ENCODE assay signal across 7 cellular contexts in genomic region chr9:129640086-129640870, GRCh38. TPM values are rescaled to one million over a fixed set of nuclear protein-coding genes. Genes with fewer than 3 reads are reported as not detected.
DNase-seq lines count a peak whose midpoint lies in the region; TF ChIP-seq lines count a peak whose summit lies in the region.

No MANE protein-coding gene starts in this region.

- WGBS in ovary, 3 donors: 27 to 51% (median 29%) methylated on average over 23 to 25 of the region's 25 CpGs

- peak overlapping the region; percentile 61 to 100 (median 98) for H3K4me3 ChIP-seq in dorsolateral prefrontal cortex
- H3K4me3 ChIP-seq in ovary: peak overlapping the region; percentile 89

- H3K27ac ChIP-seq in dorsolateral prefrontal cortex (peak overlapping the region in 44 of 59 donors; percentile 5 to 96 (median 56)), ovary (no peak overlapping the region)

- POLR2A ChIA-PET in HEK293T (lab: Yijun Ruan, JAX): interaction anchor here (1.1 to 1.8 kb wide), 5 partner anchors 15 to 150 kb away, joined by 3 to 6 read pairs (median 4); partner anchors contain the start of genes C9orf50 and NTMT1

- H3K9me3 ChIP-seq in ovary: no peaks in the 10 kb centered on the region

- TF ChIP-seq POLR2A in ovary (IDR thresholded peaks at IDR 0.05): no peak

- H3K27me3 ChIP-seq in dorsolateral prefrontal cortex: no peaks in the 10 kb centered on the region
- no peaks in the 10 kb centered on the region for H3K27me3 ChIP-seq in ovary

- no peak for TF ChIP-seq EP300 in ovary (IDR thresholded peaks at IDR 0.05)

- intact Hi-C loops in dorsolateral prefrontal cortex (cut with DNase I): no loop called here
- intact Hi-C loops in ovary (cut with DNase I): loop anchor here in 3 of 4 donors (5.0 kb wide), 2 partner anchors 142 to 147 kb away; no protein-coding TSS in a partner anchor

- TF ChIP-seq CTCF in dorsolateral prefrontal cortex (IDR thresholded peaks at IDR 0.05 in 54 of 56, conservative IDR thresholded peaks at IDR 0.05 in 2 of 56; ENCODE audit: low read depth in 1 of 56, partially characterized antibody in 56 of 56): no peak
- TF ChIP-seq CTCF in ovary (IDR thresholded peaks at IDR 0.05): no peak

- CTCF ChIA-PET in HEK293T (lab: Yijun Ruan, JAX): interaction anchor here (1.9 to 2.5 kb wide), 3 partner anchors 10 to 144 kb away, joined by 6 to 11 read pairs (median 8); no protein-coding TSS in a partner anchor

- DNase-seq in HEK293T (ENCODE audit: extremely low spot score) (no peak), NCI-H82 (lab: John Stamatoyannopoulos, UW) (peak; percentile 97), dorsolateral prefrontal cortex (no peak), ovary (peak in 3 of 5 donors; percentile 43 to 60 (median 50)), HuH-7.5 (ENCODE audit: low spot score) (no peak), AG08396 (ENCODE audit: low spot score) (no peak)
- DNase-seq in stimulated activated CD4-positive, alpha-beta T cell treated with anti-CD3 and anti-CD28 coated beads, Interleukin-4, amount 100 ng/mL, for 1 hour: no peak

- H3K4me1 ChIP-seq in ovary (ENCODE audit: insufficient read depth): peaks cover 9% of the 10 kb centered on the region

- H3K36me3 ChIP-seq in ovary: no peaks in the 10 kb centered on the region

TF ChIP-seq in HEK293T, 16 proteins besides CTCF, POLR2A, EP300 and RAD21:
- TF ChIP-seq CTBP1 (IDR thresholded peaks at IDR 0.05; ENCODE audit: borderline replicate concordance) (no peak), SP1 (IDR thresholded peaks at IDR 0.05) (no peak), FOXM1 (IDR thresholded peaks at IDR 0.05; ENCODE audit: borderline replicate concordance) (no peak), PKNOX1 (IDR thresholded peaks at IDR 0.05) (peak; percentile 80), ARNT (IDR thresholded peaks at IDR 0.05) (no peak), LEF1 (IDR thresholded peaks at IDR 0.05; ENCODE audit: borderline replicate concordance) (no peak), BHLHE40 (IDR thresholded peaks at IDR 0.05; ENCODE audit: borderline replicate concordance) (no peak), FOXK2 (IDR thresholded peaks at IDR 0.05) (no peak), HDGF (IDR thresholded peaks at IDR 0.05; ENCODE audit: borderline replicate concordance) (no peak), ZNF384 (IDR thresholded peaks at IDR 0.05) (no peak; the same call in 1 of the 2 replicates), SUZ12 (IDR thresholded peaks at IDR 0.05) (no peak), ELF4 (IDR thresholded peaks at IDR 0.05) (no peak), TARDBP (IDR thresholded peaks at IDR 0.05) (no peak), FOXA1 (IDR thresholded peaks at IDR 0.05) (no peak), L3MBTL2 (conservative IDR thresholded peaks at IDR 0.05) (peak; percentile 19; the same call in 1 of the 2 replicates)

RNA-seq across cellular contexts. Expression of gene ASB6, which starts 1.7 kb away (rescaled TPM):
- total RNA-seq in dorsolateral prefrontal cortex: 10 to 100 TPM; 20.5 to 43.2 (median 32.5) TPM
- 10 to 100 TPM; 11.3 to 20.1 (median 17.3) TPM for total RNA-seq in ovary
- polyA plus RNA-seq in ovary: 10 to 100 TPM in 1 of 2 donors, 1 to 10 TPM in 1; 6.3 to 11.6 TPM

RNA-seq across cellular contexts. Expression of gene NTMT1, which starts 14.3 kb away (rescaled TPM):
- 10 to 100 TPM; 22.2 to 45.4 (median 32.9) TPM for total RNA-seq in dorsolateral prefrontal cortex
- total RNA-seq in ovary: 10 to 100 TPM; 11.9 to 29.7 (median 25.3) TPM
- 10 to 100 TPM; 11.7 to 33.1 TPM for polyA plus RNA-seq in ovary

RNA-seq across cellular contexts. Expression of gene C9orf50, which starts 19.4 kb away (rescaled TPM):
- total RNA-seq in dorsolateral prefrontal cortex (1 to 10 TPM in 55 of 120 experiments, under 1 TPM in 47, not detected in 18; 0.18 to 3.1 (median 1.0) TPM), ovary (1 to 10 TPM in 1 of 7 donors, under 1 TPM in 1, not detected in 5; 0.30 to 1.1 TPM)
- polyA plus RNA-seq in ovary: under 1 TPM in 1 of 2 donors, not detected in 1; 0.07 TPM

RNA-seq across cellular contexts. Expression of gene PRRX2, which starts 25.2 kb away (rescaled TPM):
- total RNA-seq in dorsolateral prefrontal cortex (1 to 10 TPM in 4 of 120 experiments, under 1 TPM in 37, not detected in 79; 0.33 to 1.6 (median 0.47) TPM), ovary (1 to 10 TPM in 4 of 7 donors, under 1 TPM in 3; 0.20 to 4.0 (median 1.4) TPM)
- polyA plus RNA-seq in ovary: under 1 TPM; 0.33 to 0.77 TPM

Comparison
In these comparisons a context has a peak if more than half of its experiments do, and no peak if none do; other contexts are left out.
1. DNase-seq: peak in NCI-H82 (single experiment) and ovary (3 of 5); none in HEK293T (single experiment), dorsolateral prefrontal cortex (0 of 10), HuH-7.5 (single experiment), stimulated activated CD4-positive, alpha-beta T cell treated with anti-CD3 and anti-CD28 coated beads, Interleukin-4, amount 100 ng/mL, for 1 hour (single experiment) and AG08396 (single experiment).
2. H3K27ac ChIP-seq: peak in dorsolateral prefrontal cortex (44 of 59); none in ovary (0 of 2).
3. intact Hi-C loops: an anchor here in ovary (5.0 kb wide); none called in dorsolateral prefrontal cortex.